In genomic region chr17:14069251-14069981, GRCh38 we compare ENCODE assay signal across 9 cellular contexts. TPM values are rescaled to one million over a fixed set of nuclear protein-coding genes. Genes with fewer than 3 reads are reported as not detected.
DNase-seq lines count a peak whose midpoint lies in the region; ATAC-seq, FAIRE-seq and TF ChIP-seq lines count a peak whose summit lies in the region.
"Had no signal": no experiment of that assay in that cellular context is flagged by ENCODE, and none has a peak within 500 bp of the region (broad histone marks: within the 10 kb centered on the region; RNA-seq: fewer than 3 reads in every experiment).

COX10 (plus strand) TSS chr17:14069504; CDS start chr17:14069606, 102 bp downstream.

- CTCF ChIA-PET in BJ (lab: Yijun Ruan, JAX), result no interaction called here
- CTCF ChIA-PET in activated CD4-positive, alpha-beta T cell treated with anti-CD3 and anti-CD28 coated beads, Interleukin-2, amount 10 ng/mL, durations not matched to agents 7 days and 5 days (lab: Charles Lee), result no interaction called here

- no peaks in the 10 kb centered on the region for H3K27me3 Mint-ChIP-seq in activated CD4-positive, alpha-beta T cell treated with anti-CD3 and anti-CD28 coated beads, Interleukin-2, amount 10 ng/mL, durations not matched to agents 7 days and 5 days
- no peaks in the 10 kb centered on the region for H3K27me3 Mint-ChIP-seq in dendritic cell treated with granulocyte-macrophage colony-stimulating factor and Interleukin-4, amounts not matched to agents 40 ng/mL and 50 ng/mL, for 4 days

- ATAC-seq in HG03442 (IDR thresholded peaks at IDR 0.05; ENCODE audit: unreplicated experiment) (peak; percentile 99), left lobe of liver (peak; percentile 100)

- peaks cover 38% of the 10 kb centered on the region for H3K36me3 Mint-ChIP-seq in activated CD4-positive, alpha-beta T cell treated with anti-CD3 and anti-CD28 coated beads, Interleukin-2, amount 10 ng/mL, durations not matched to agents 7 days and 5 days (ENCODE audit: low read depth)
- peaks cover 20% of the 10 kb centered on the region for H3K36me3 Mint-ChIP-seq in dendritic cell treated with granulocyte-macrophage colony-stimulating factor and Interleukin-4, amounts not matched to agents 40 ng/mL and 50 ng/mL, for 4 days (ENCODE audit: low read depth)

- peak within 1 kb of the TSS; percentile 97 for H3K27ac Mint-ChIP-seq in activated CD4-positive, alpha-beta T cell treated with anti-CD3 and anti-CD28 coated beads, Interleukin-2, amount 10 ng/mL, durations not matched to agents 7 days and 5 days
- peak within 1 kb of the TSS; percentile 99 for H3K27ac Mint-ChIP-seq in dendritic cell treated with granulocyte-macrophage colony-stimulating factor and Interleukin-4, amounts not matched to agents 40 ng/mL and 50 ng/mL, for 4 days

- POLR2A ChIA-PET in BJ (lab: Charles Lee), result no interaction called here
- POLR2A ChIA-PET in activated CD4-positive, alpha-beta T cell treated with anti-CD3 and anti-CD28 coated beads, Interleukin-2, amount 10 ng/mL, durations not matched to agents 7 days and 5 days (lab: Charles Lee), result no interaction called here

- H3K36me3 ChIP-seq in BJ (ENCODE audit: control insufficient read depth, insufficient read depth, low read length), result no peaks in the 10 kb centered on the region

- DNase-seq in BJ (ENCODE audit: low read depth) (no peak), GM19239 (ENCODE audit: insufficient read length, low spot score) (peak; percentile 71), NCI-H524 treated with DMSO at 0.1 percent for 48 hours (lab: John Stamatoyannopoulos, UW) (peak; percentile 62), left lobe of liver (ENCODE audit: low spot score) (peak; percentile 92)
- DNase-seq in activated CD4-positive, alpha-beta T cell treated with anti-CD3 and anti-CD28 coated beads, Interleukin-2, amount 10 ng/mL, durations not matched to agents 7 days and 5 days, result peak; percentile 88
- peak; percentile 80 for DNase-seq in stimulated activated CD4-positive, alpha-beta T cell treated with anti-CD3 and anti-CD28 coated beads, Interleukin-2, amount 100 ng/mL, for 4 hours (ENCODE audit: low read depth)

- FAIRE-seq in GM19239 (lab: Jason Lieb, UNC), result peak; percentile 87
- FAIRE-seq: islet of Langerhans had no signal

- H3K4me3 Mint-ChIP-seq in activated CD4-positive, alpha-beta T cell treated with anti-CD3 and anti-CD28 coated beads, Interleukin-2, amount 10 ng/mL, durations not matched to agents 7 days and 5 days, result peak within 1 kb of the TSS; percentile 96
- H3K4me3 Mint-ChIP-seq in dendritic cell treated with granulocyte-macrophage colony-stimulating factor and Interleukin-4, amounts not matched to agents 40 ng/mL and 50 ng/mL, for 4 days, result peak within 1 kb of the TSS; percentile 99

- intact Hi-C loops in dendritic cell treated with granulocyte-macrophage colony-stimulating factor and Interleukin-4, amounts not matched to agents 40 ng/mL and 50 ng/mL, for 4 days (cut with micrococcal nuclease), result loop anchor here (5.0 kb wide), 2 partner anchors 137 to 233 kb away; partner anchors contain the start of gene HS3ST3B1

- peaks cover 47% of the 10 kb centered on the region for H3K4me1 Mint-ChIP-seq in activated CD4-positive, alpha-beta T cell treated with anti-CD3 and anti-CD28 coated beads, Interleukin-2, amount 10 ng/mL, durations not matched to agents 7 days and 5 days
- H3K4me1 Mint-ChIP-seq in dendritic cell treated with granulocyte-macrophage colony-stimulating factor and Interleukin-4, amounts not matched to agents 40 ng/mL and 50 ng/mL, for 4 days (ENCODE audit: low read depth), result peaks cover 36% of the 10 kb centered on the region

- no peak for TF ChIP-seq CTCF in BJ (IDR thresholded peaks at IDR 0.05; ENCODE audit: insufficient read depth, low read depth, low read length)

- H3K27me3 ChIP-seq in BJ (ENCODE audit: control insufficient read depth, insufficient read depth, low read length), result no peaks in the 10 kb centered on the region

- peak within 1 kb of the TSS; percentile 80 for H3K4me3 ChIP-seq in BJ (ENCODE audit: low read depth, low read length)

- peaks cover 6% of the 10 kb centered on the region for H3K9me3 Mint-ChIP-seq in activated CD4-positive, alpha-beta T cell treated with anti-CD3 and anti-CD28 coated beads, Interleukin-2, amount 10 ng/mL, durations not matched to agents 7 days and 5 days
- no peaks in the 10 kb centered on the region for H3K9me3 Mint-ChIP-seq in dendritic cell treated with granulocyte-macrophage colony-stimulating factor and Interleukin-4, amounts not matched to agents 40 ng/mL and 50 ng/mL, for 4 days

RNA-seq across cellular contexts. Expression of gene COX10, which starts in this region (rescaled TPM):
- polyA plus RNA-seq in BJ (2011; rRNA removed), result 11.9 and 13.1 TPM in 2 replicates
- 14.0 and 20.8 TPM in 2 replicates for polyA minus RNA-seq in BJ (2011; rRNA and poly(A)+ RNA removed)
- 10 to 100 TPM; 24.0 to 29.6 TPM for total RNA-seq in activated CD4-positive, alpha-beta T cell treated with anti-CD3 and anti-CD28 coated beads, Interleukin-2, amount 10 ng/mL, durations not matched to agents 7 days and 5 days
- total RNA-seq in left lobe of liver, result 7.8 TPM
